Comparison of ENCODE assay signal across 8 cellular contexts in genomic region chr4:151276787-151277557, GRCh38. TPM values are rescaled to one million over a fixed set of nuclear protein-coding genes. Genes with fewer than 3 reads are reported as not detected.
A peak's percentile ranks its signal among the peaks of the same experiment; 100 is the strongest.
DNase-seq lines count a peak whose midpoint lies in the region; ATAC-seq and TF ChIP-seq lines count a peak whose summit lies in the region.

Gene PRSS48 (plus strand): TSS chr4:151277161. CDS start chr4:151277173, 12 bp downstream.

- peaks cover 2% of the 10 kb centered on the region for H3K36me3 Mint-ChIP-seq in T-helper 17 cell (ENCODE audit: low read depth)

- H3K9me3 ChIP-seq in T-helper 17 cell (ENCODE audit: control insufficient read depth, low read length, poor library complexity, severe bottlenecking) = no peaks in the 10 kb centered on the region

- in situ Hi-C loops in ACHN (cut with HindIII; ENCODE audit: low pct_ligation_motif_present, low pct_unique_long_range_greater_than_20kb, low sequenced_read_pairs) (no loop called here), GM13976 (cut with MboI; ENCODE audit: low sequenced_read_pairs, unreplicated experiment) (no loop called here)

- peaks cover 44% of the 10 kb centered on the region for H3K27me3 Mint-ChIP-seq in T-helper 17 cell

- DNase-seq in ACHN (peak; percentile 57), GM13976 (ENCODE audit: low spot score) (peak; percentile 69), HuH-7.5 (ENCODE audit: low spot score) (peak; percentile 32), T-helper 17 cell (peak in 2 of 3 donors; percentile 12 to 18), cardiac fibroblast (ENCODE audit: low read depth in 2 of 2) (peak; percentile 67 to 71), kidney tubule cell (ENCODE audit: low spot score) (peak; percentile 67)
- peak; percentile 8 to 57 (median 13) for DNase-seq in stimulated activated CD4-positive, alpha-beta T cell treated with anti-CD3 and anti-CD28 coated beads, TNF-alpha, amount 100 ng/mL, for 24 hours (ENCODE audit: low read depth in 3 of 3)

- TF ChIP-seq CTCF in GM13976 (IDR thresholded peaks at IDR 0.05; ENCODE audit: borderline replicate concordance, control extremely low read depth, extremely low read depth, insufficient read depth, missing control alignments) (peak; percentile 68), cardiac fibroblast (IDR thresholded peaks at IDR 0.05; ENCODE audit: low read depth, low read length) (peak; percentile 90)

- no peak within 1 kb of the TSS for H3K4me3 Mint-ChIP-seq in T-helper 17 cell

- H3K4me1 Mint-ChIP-seq in T-helper 17 cell = no peaks in the 10 kb centered on the region

- H3K4me3 ChIP-seq in cardiac fibroblast (replicated peaks in 1 of 2; ENCODE audit: low read depth in 2 of 2, low read length in 2 of 2) = no peak within 1 kb of the TSS

- no peak within 1 kb of the TSS for H3K27ac Mint-ChIP-seq in T-helper 17 cell

- peak; percentile 39 for ATAC-seq in T-helper 17 cell
- ATAC-seq in HG03571 (IDR thresholded peaks at IDR 0.05; ENCODE audit: unreplicated experiment) = no peak

RNA-seq across cellular contexts. Expression of gene PRSS48, which starts in this region (rescaled TPM):
- total RNA-seq in T-helper 17 cell = not detected

Comparison
In these comparisons a context has a peak if more than half of its experiments do, and no peak if none do; other contexts are left out.
1. Peak in DNase-seq and ATAC-seq in T-helper 17 cell; RNA of the gene not detected or under 1 TPM.
2. DNase-seq: peak in every context shown above with its lines; median percentile 69 in GM13976; 69 in cardiac fibroblast; 67 in kidney tubule cell; 57 in ACHN; 32 in HuH-7.5; 15 in T-helper 17 cell; 13 in stimulated activated CD4-positive, alpha-beta T cell treated with anti-CD3 and anti-CD28 coated beads, TNF-alpha, amount 100 ng/mL, for 24 hours.